Comparison of ENCODE assay signal across 8 cellular contexts in the genomic region with DNA sequence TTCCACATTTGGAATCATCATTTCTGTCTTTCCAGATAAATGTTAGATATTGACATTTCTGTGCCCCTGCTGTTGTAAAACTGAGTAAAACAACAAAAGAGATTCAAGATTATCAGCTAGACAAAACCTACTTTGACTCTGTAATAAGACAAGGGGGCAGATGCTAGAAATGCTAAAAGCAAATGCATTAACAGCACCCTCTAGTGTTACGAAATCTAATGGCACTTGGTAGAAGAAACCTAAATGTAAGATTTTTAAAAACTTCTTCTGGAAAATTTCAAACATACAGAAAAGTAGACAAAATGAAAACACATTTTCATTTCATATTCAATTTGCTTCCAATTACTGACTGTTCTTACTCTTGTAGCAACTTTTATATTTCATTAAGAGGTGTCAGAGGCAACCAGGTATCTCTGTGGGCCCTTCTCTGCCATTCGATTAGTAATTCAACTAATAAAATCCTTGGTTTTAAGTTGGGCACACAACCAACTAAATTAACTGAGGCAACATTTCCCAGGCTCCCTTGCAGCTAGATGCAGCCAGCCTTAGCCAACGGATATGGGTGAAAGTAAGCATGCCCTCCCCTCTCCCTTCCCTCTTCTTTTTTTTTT. TPM values are rescaled to one million over a fixed set of nuclear protein-coding genes. Genes with fewer than 3 reads are reported as not detected.
DNase-seq lines count a peak whose midpoint lies in the region; ATAC-seq and TF ChIP-seq lines count a peak whose summit lies in the region.

No MANE protein-coding gene starts in this region.

- CTCF ChIA-PET in HEK293 (lab: Yijun Ruan, JAX): interaction anchor here (0.5 to 1.5 kb wide), 14 partner anchors 9 to 750 kb away, joined by 3 to 6 read pairs (median 3); no protein-coding TSS in a partner anchor

- WGBS in aorta, 2 donors: 50 to 59% methylated on average over 3 of the region's 3 CpGs

- ATAC-seq in CD4-positive, CD25-positive, alpha-beta regulatory T cell (ENCODE audit: low read depth in 2 of 2): peak; percentile 45 to 72
- peak; percentile 75 for ATAC-seq in left lobe of liver
- peak; percentile 69 for ATAC-seq in aorta (ENCODE audit: low FRiP score)
- no peak for ATAC-seq in HG03025 (IDR thresholded peaks at IDR 0.05; ENCODE audit: low FRiP score, unreplicated experiment)
- no peak for ATAC-seq in HG03095 (IDR thresholded peaks at IDR 0.05; ENCODE audit: unreplicated experiment)

- H3K27ac ChIP-seq in CD4-positive, CD25-positive, alpha-beta regulatory T cell (ENCODE audit: insufficient read depth, low read length, poor library complexity, severe bottlenecking): no peak overlapping the region
- no peak overlapping the region for H3K27ac ChIP-seq in HEK293 (ENCODE audit: extremely low read depth, low read depth, low read length)
- H3K27ac ChIP-seq in aorta (ENCODE audit: low read depth in 1 of 2, low read length in 2 of 2): no peak overlapping the region

- H3K4me1 ChIP-seq in CD4-positive, CD25-positive, alpha-beta regulatory T cell (ENCODE audit: control insufficient read depth, insufficient read depth, low read length, poor library complexity, severe bottlenecking): peaks cover under 1% of the 10 kb centered on the region
- H3K4me1 ChIP-seq in HEK293 (ENCODE audit: control insufficient read depth, insufficient read depth, low read length) (no peaks in the 10 kb centered on the region), aorta (ENCODE audit: control insufficient read depth in 1 of 2, insufficient read depth in 2 of 2, low read length in 2 of 2) (peaks cover 0 to 2% of the 10 kb centered on the region in 2 donors)

- no peak overlapping the region for H3K4me3 ChIP-seq in CD4-positive, CD25-positive, alpha-beta regulatory T cell (ENCODE audit: low read depth, low read length)
- no peak overlapping the region for H3K4me3 ChIP-seq in HEK293 (ENCODE audit: low read depth, low read length)
- H3K4me3 ChIP-seq in aorta (ENCODE audit: low read length in 2 of 2): no peak overlapping the region

- no peak for TF ChIP-seq CTCF in HEK293 (tag by site-specific recombination; IDR thresholded peaks at IDR 0.05)

- peak in 2 of 3 donors; percentile 56 to 81 for DNase-seq in CD4-positive, CD25-positive, alpha-beta regulatory T cell
- DNase-seq in NCI-H82 (lab: John Stamatoyannopoulos, UW) (peak; percentile 89), brain pericyte (ENCODE audit: low read depth, low spot score) (peak; percentile 27), left lobe of liver (ENCODE audit: low spot score) (no peak), aorta (no peak)

- peaks cover 13 to 18% (median 15%) of the 10 kb centered on the region in 4 donors for H3K4me1 Mint-ChIP-seq in CD4-positive, CD25-positive, alpha-beta regulatory T cell

- no peaks in the 10 kb centered on the region for H3K27me3 ChIP-seq in CD4-positive, CD25-positive, alpha-beta regulatory T cell (ENCODE audit: control insufficient read depth, insufficient read depth, low read length)
- no peaks in the 10 kb centered on the region for H3K27me3 ChIP-seq in aorta (ENCODE audit: control insufficient read depth in 1 of 2, insufficient read depth in 2 of 2, low read length in 1 of 2)

- intact Hi-C loops in aorta (cut with DNase I): loop anchor here (5.0 to 10.0 kb wide), 2 partner anchors 138 to 146 kb away; no protein-coding TSS in a partner anchor

- no peaks in the 10 kb centered on the region for H3K27me3 Mint-ChIP-seq in CD4-positive, CD25-positive, alpha-beta regulatory T cell

- H3K9me3 ChIP-seq in CD4-positive, CD25-positive, alpha-beta regulatory T cell (ENCODE audit: control insufficient read depth in 2 of 2, low read length in 2 of 2): no peaks in the 10 kb centered on the region
- H3K9me3 ChIP-seq in HEK293 (ENCODE audit: control insufficient read depth, insufficient read depth, low read depth, low read length) (no peaks in the 10 kb centered on the region), aorta (ENCODE audit: control insufficient read depth, low read length) (no peaks in the 10 kb centered on the region)

- POLR2A ChIA-PET in HEK293 (lab: Yijun Ruan, JAX): no interaction called here

- H3K36me3 Mint-ChIP-seq in CD4-positive, CD25-positive, alpha-beta regulatory T cell: peaks cover 4% of the 10 kb centered on the region

- H3K27ac Mint-ChIP-seq in CD4-positive, CD25-positive, alpha-beta regulatory T cell: no peak overlapping the region

- H3K4me3 Mint-ChIP-seq in CD4-positive, CD25-positive, alpha-beta regulatory T cell: no peak overlapping the region

- H3K9me3 Mint-ChIP-seq in CD4-positive, CD25-positive, alpha-beta regulatory T cell: no peaks in the 10 kb centered on the region

- H3K36me3 ChIP-seq in CD4-positive, CD25-positive, alpha-beta regulatory T cell (ENCODE audit: control insufficient read depth, insufficient read depth, low read length): no peaks in the 10 kb centered on the region
- H3K36me3 ChIP-seq in HEK293 (ENCODE audit: control insufficient read depth in 2 of 2, insufficient read depth in 1 of 2, low read length in 2 of 2) (no peaks in the 10 kb centered on the region; a peak in 1 of 3 replicates), aorta (ENCODE audit: control insufficient read depth in 1 of 2, insufficient read depth in 2 of 2, low read length in 1 of 2) (no peaks in the 10 kb centered on the region)

TF ChIP-seq in HEK293, 187 proteins besides CTCF, POLR2A, EP300 and RAD21:
- TF ChIP-seq KLF8 (tag by site-specific recombination; IDR thresholded peaks at IDR 0.05) (no peak), ZNF654 (tag by site-specific recombination; IDR thresholded peaks at IDR 0.05; ENCODE audit: low read depth) (peak; percentile 63), ZNF423 (tag by site-specific recombination; IDR thresholded peaks at IDR 0.05) (no peak), ZFP37 (tag by site-specific recombination; IDR thresholded peaks at IDR 0.05) (no peak), SETDB1 (IDR thresholded peaks at IDR 0.05; ENCODE audit: insufficient read length, low read length) (no peak), HOXA7 (CRISPR knock-in tag; IDR thresholded peaks at IDR 0.05; ENCODE audit: borderline replicate concordance) (no peak), ZSCAN30 (tag by site-specific recombination; IDR thresholded peaks at IDR 0.05) (no peak), ZNF558 (tag by site-specific recombination; IDR thresholded peaks at IDR 0.05) (no peak)
- TF ChIP-seq, protein P1, sequence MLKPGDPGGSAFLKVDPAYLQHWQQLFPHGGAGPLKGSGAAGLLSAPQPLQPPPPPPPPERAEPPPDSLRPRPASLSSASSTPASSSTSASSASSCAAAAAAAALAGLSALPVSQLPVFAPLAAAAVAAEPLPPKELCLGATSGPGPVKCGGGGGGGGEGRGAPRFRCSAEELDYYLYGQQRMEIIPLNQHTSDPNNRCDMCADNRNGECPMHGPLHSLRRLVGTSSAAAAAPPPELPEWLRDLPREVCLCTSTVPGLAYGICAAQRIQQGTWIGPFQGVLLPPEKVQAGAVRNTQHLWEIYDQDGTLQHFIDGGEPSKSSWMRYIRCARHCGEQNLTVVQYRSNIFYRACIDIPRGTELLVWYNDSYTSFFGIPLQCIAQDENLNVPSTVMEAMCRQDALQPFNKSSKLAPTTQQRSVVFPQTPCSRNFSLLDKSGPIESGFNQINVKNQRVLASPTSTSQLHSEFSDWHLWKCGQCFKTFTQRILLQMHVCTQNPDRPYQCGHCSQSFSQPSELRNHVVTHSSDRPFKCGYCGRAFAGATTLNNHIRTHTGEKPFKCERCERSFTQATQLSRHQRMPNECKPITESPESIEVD (tag by site-specific recombination; IDR thresholded peaks at IDR 0.05): peak; percentile 43; the same call in 1 of the 2 replicates

RNA-seq across cellular contexts. Expression of gene SLC23A2, which starts 45.0 kb away (rescaled TPM):
- 19.6 TPM for total RNA-seq in CD4-positive, CD25-positive, alpha-beta regulatory T cell
- polyA plus RNA-seq in CD4-positive, CD25-positive, alpha-beta regulatory T cell: 1 to 10 TPM; 3.7 to 5.2 (median 4.3) TPM
- total RNA-seq in left lobe of liver (27.4 TPM), aorta (10 to 100 TPM; 26.0 to 38.2 TPM)
- polyA plus RNA-seq in aorta: 1 to 10 TPM; 3.5 to 9.8 TPM

Comparison
In these comparisons a context has a peak if more than half of its experiments do, and no peak if none do; other contexts are left out.
1. ATAC-seq: peak in CD4-positive, CD25-positive, alpha-beta regulatory T cell (2 of 2), left lobe of liver (single experiment) and aorta (single experiment); none in HG03025 (single experiment) and HG03095 (single experiment).
2. DNase-seq: peak in CD4-positive, CD25-positive, alpha-beta regulatory T cell (2 of 3), NCI-H82 (single experiment) and brain pericyte (single experiment); none in left lobe of liver (single experiment) and aorta (0 of 2).